ENCODE assay signal across 1 cellular context in genomic region chr12:113899042-113899843, GRCh38.
TF ChIP-seq lines count a peak whose summit lies in the region.

No MANE protein-coding gene starts in this region.

TF ChIP-seq in GM23338, 12 proteins besides CTCF, POLR2A, EP300 and RAD21 (continued from another document):
- no peak for TF ChIP-seq REST (IDR thresholded peaks at IDR 0.05; ENCODE audit: unreplicated experiment)
- TF ChIP-seq, protein P1, sequence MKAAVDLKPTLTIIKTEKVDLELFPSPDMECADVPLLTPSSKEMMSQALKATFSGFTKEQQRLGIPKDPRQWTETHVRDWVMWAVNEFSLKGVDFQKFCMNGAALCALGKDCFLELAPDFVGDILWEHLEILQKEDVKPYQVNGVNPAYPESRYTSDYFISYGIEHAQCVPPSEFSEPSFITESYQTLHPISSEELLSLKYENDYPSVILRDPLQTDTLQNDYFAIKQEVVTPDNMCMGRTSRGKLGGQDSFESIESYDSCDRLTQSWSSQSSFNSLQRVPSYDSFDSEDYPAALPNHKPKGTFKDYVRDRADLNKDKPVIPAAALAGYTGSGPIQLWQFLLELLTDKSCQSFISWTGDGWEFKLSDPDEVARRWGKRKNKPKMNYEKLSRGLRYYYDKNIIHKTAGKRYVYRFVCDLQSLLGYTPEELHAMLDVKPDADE (IDR thresholded peaks at IDR 0.05): no peak
